Comparison of ENCODE assay signal across 9 cellular contexts in genomic region chr1:27429029-27429425, GRCh38. TPM values are rescaled to one million over a fixed set of nuclear protein-coding genes. Genes with fewer than 3 reads are reported as not detected.
DNase-seq lines count a peak whose midpoint lies in the region; ATAC-seq and TF ChIP-seq lines count a peak whose summit lies in the region.
"Had no signal": no experiment of that assay in that cellular context is flagged by ENCODE, and none has a peak within 500 bp of the region (broad histone marks: within the 10 kb centered on the region; RNA-seq: fewer than 3 reads in every experiment).

No MANE protein-coding gene starts in this region.

- H3K36me3 Mint-ChIP-seq in Caco-2 (ENCODE audit: insufficient read depth, unreplicated experiment) (peaks cover 19% of the 10 kb centered on the region), activated B cell treated with CpG ODN at 0.5 μM for 24 hours (ENCODE audit: low read depth) (peaks cover 31% of the 10 kb centered on the region)

- no TSS peak for BruUV-seq in Caco-2 (replicated peaks; lab: Mats Ljungman, UMichigan)

- H3K27ac ChIP-seq in gastroesophageal sphincter = peak overlapping the region; percentile 84 to 88 (median 86)
- H3K27ac ChIP-seq in rectal smooth muscle tissue (ENCODE audit: low read depth, low read length) = peak overlapping the region; percentile 53

- no peak overlapping the region for H3K4me3 ChIP-seq in Caco-2 (ENCODE audit: low read depth, low read length)
- peak overlapping the region; percentile 10 to 44 for H3K4me3 ChIP-seq in gastroesophageal sphincter
- no peak overlapping the region for H3K4me3 ChIP-seq in rectal smooth muscle tissue (ENCODE audit: low read length)

- intact Hi-C loops in Caco-2 (cut with micrococcal nuclease; ENCODE audit: unreplicated experiment) (no loop called here), activated B cell treated with CpG ODN at 0.5 μM for 24 hours (cut with micrococcal nuclease) (no loop called here)

- POLR2A ChIA-PET in Caco-2 (lab: Charles Lee) = no interaction called here
- POLR2A ChIA-PET in activated B cell treated with CpG ODN at 0.5 μM for 24 hours (lab: Charles Lee) = interaction anchor here (0.6 to 2.1 kb wide), 9 partner anchors 10 to 196 kb away, joined by 3 to 11 read pairs (median 4); partner anchors contain the start of gene WASF2

- no peak overlapping the region for H3K9ac ChIP-seq in rectal smooth muscle tissue (ENCODE audit: low read length)

- no peak for TF ChIP-seq POLR2A in gastroesophageal sphincter (IDR thresholded peaks at IDR 0.05)

- no peak for TF ChIP-seq CTCF in Caco-2 (IDR thresholded peaks at IDR 0.05; ENCODE audit: insufficient read depth in 1 of 2, low read depth in 1 of 2, low read length in 1 of 2, severe bottlenecking in 1 of 2, unreplicated experiment in 1 of 2)
- no peak for TF ChIP-seq CTCF in activated B cell treated with CpG ODN at 0.5 μM for 24 hours (IDR thresholded peaks at IDR 0.05)
- TF ChIP-seq CTCF in gastroesophageal sphincter (IDR thresholded peaks at IDR 0.05) = no peak

- H3K4me1 Mint-ChIP-seq in Caco-2 (ENCODE audit: low read depth, unreplicated experiment) = no peaks in the 10 kb centered on the region
- peaks cover 86% of the 10 kb centered on the region for H3K4me1 Mint-ChIP-seq in activated B cell treated with CpG ODN at 0.5 μM for 24 hours

- TF ChIP-seq EP300 in gastroesophageal sphincter (IDR thresholded peaks at IDR 0.05) = no peak

- H3K27ac Mint-ChIP-seq in Caco-2 (ENCODE audit: unreplicated experiment) = peak overlapping the region; percentile 25
- H3K27ac Mint-ChIP-seq in activated B cell treated with CpG ODN at 0.5 μM for 24 hours = peak overlapping the region; percentile 85

- WGBS in gastroesophageal sphincter (ENCODE audit: low coverage in 1 of 2), 2 donors = 0 to 6% methylated on average over 2 of the region's 2 CpGs

- no peaks in the 10 kb centered on the region for H3K9me3 Mint-ChIP-seq in Caco-2 (ENCODE audit: unreplicated experiment)
- H3K9me3 Mint-ChIP-seq in activated B cell treated with CpG ODN at 0.5 μM for 24 hours = no peaks in the 10 kb centered on the region

- no peaks in the 10 kb centered on the region for H3K9me3 ChIP-seq in Caco-2
- no peaks in the 10 kb centered on the region for H3K9me3 ChIP-seq in gastroesophageal sphincter

- H3K4me1 ChIP-seq in Caco-2 = no peaks in the 10 kb centered on the region
- H3K4me1 ChIP-seq in gastroesophageal sphincter = peaks cover 51 to 98% (median 64%) of the 10 kb centered on the region in 3 donors
- peaks cover 27% of the 10 kb centered on the region for H3K4me1 ChIP-seq in rectal smooth muscle tissue (ENCODE audit: control insufficient read depth, insufficient read depth, low read length)

- CTCF ChIA-PET in Caco-2 (lab: Charles Lee) (interaction anchor here (0.7 kb wide), 1 partner anchor 16 kb away, joined by 5 read pairs; no protein-coding TSS in a partner anchor), activated B cell treated with CpG ODN at 0.5 μM for 24 hours (lab: Charles Lee) (interaction anchor here (1.0 to 4.8 kb wide), 2 partner anchors 13 to 127 kb away, joined by 3 to 24 read pairs; no protein-coding TSS in a partner anchor)

- H3K27me3 ChIP-seq in Caco-2 (replicated peaks; ENCODE audit: control insufficient read depth, insufficient read depth, low read length) = no peaks in the 10 kb centered on the region
- no peaks in the 10 kb centered on the region for H3K27me3 ChIP-seq in gastroesophageal sphincter
- H3K27me3 ChIP-seq in rectal smooth muscle tissue (ENCODE audit: control insufficient read depth, insufficient read depth, low read length) = no peaks in the 10 kb centered on the region

- H3K27me3 Mint-ChIP-seq in Caco-2 (ENCODE audit: insufficient read depth, unreplicated experiment) (no peaks in the 10 kb centered on the region), activated B cell treated with CpG ODN at 0.5 μM for 24 hours (no peaks in the 10 kb centered on the region)

- DNase-seq in Caco-2 (no peak), activated B cell treated with CpG ODN at 0.5 μM for 24 hours (no peak), NCI-H2107 (lab: John Stamatoyannopoulos, UW) (no peak), RKO (ENCODE audit: low spot score) (no peak)
- no peak for DNase-seq in activated effector memory CD4-positive, alpha-beta T cell treated with anti-CD3 and anti-CD28 coated beads, Interleukin-2, amount 50 U/mL, for 16 hours
- DNase-seq: DMS153 had no signal

- H3K36me3 ChIP-seq in Caco-2 (ENCODE audit: control insufficient read depth, insufficient read depth, low read length) = no peaks in the 10 kb centered on the region
- H3K36me3 ChIP-seq in gastroesophageal sphincter = peaks cover 0 to 28% of the 10 kb centered on the region in 2 donors
- H3K36me3 ChIP-seq in rectal smooth muscle tissue (ENCODE audit: control insufficient read depth, insufficient read depth, low read length) = peaks cover 14% of the 10 kb centered on the region

- ATAC-seq in activated B cell treated with CpG ODN at 0.5 μM for 24 hours (ENCODE audit: low read depth) = no peak
- peak; percentile 40 for ATAC-seq in gastroesophageal sphincter
- ATAC-seq in GM21381 (IDR thresholded peaks at IDR 0.05; ENCODE audit: unreplicated experiment) = no peak

- H3K4me3 Mint-ChIP-seq in Caco-2 (ENCODE audit: unreplicated experiment) = no peak overlapping the region
- peak overlapping the region; percentile 67 for H3K4me3 Mint-ChIP-seq in activated B cell treated with CpG ODN at 0.5 μM for 24 hours

RNA-seq across cellular contexts. Expression of gene GPR3, which starts 36.6 kb away (rescaled TPM):
- total RNA-seq in Caco-2 (2022) (0.91 and 1.2 TPM in 2 replicates), activated B cell treated with CpG ODN at 0.5 μM for 24 hours (0.11 TPM in 1 of 2 replicates, not detected in the other), gastroesophageal sphincter (under 1 TPM in 1 of 4 donors, not detected in 3; 0.67 TPM)

RNA-seq across cellular contexts. Expression of gene CD164L2, which starts 45.9 kb away (rescaled TPM):
- 0.21 TPM in 1 of 2 replicates, not detected in the other for total RNA-seq in Caco-2 (2022)
- total RNA-seq in activated B cell treated with CpG ODN at 0.5 μM for 24 hours = 0.16 TPM in 1 of 2 replicates, not detected in the other
- total RNA-seq in gastroesophageal sphincter = not detected

RNA-seq across cellular contexts. Expression of gene FCN3, which starts 54.4 kb away (rescaled TPM):
- not detected in 2 replicates for total RNA-seq in Caco-2 (2022)
- not detected in 2 replicates for total RNA-seq in activated B cell treated with CpG ODN at 0.5 μM for 24 hours
- total RNA-seq in gastroesophageal sphincter = 10 to 100 TPM in 1 of 4 donors, 1 to 10 TPM in 3; 4.6 to 11.5 (median 6.3) TPM

Comparison
In these comparisons a context has a peak if more than half of its experiments do, and no peak if none do; other contexts are left out.
1. H3K4me3 ChIP-seq: peak in gastroesophageal sphincter (2 of 2); none in Caco-2 (single experiment) and rectal smooth muscle tissue (single experiment).